ENCODE assay signal across 16 cellular contexts in genomic region chr17:72822358-72823023, GRCh38.
DNase-seq lines count a peak whose midpoint lies in the region; ATAC-seq and TF ChIP-seq lines count a peak whose summit lies in the region.
"Had no signal": no experiment of that assay in that cellular context is flagged by ENCODE, and none has a peak within 500 bp of the region (broad histone marks: within the 10 kb centered on the region; RNA-seq: fewer than 3 reads in every experiment).

No MANE protein-coding gene starts in this region.

- H3K27ac Mint-ChIP-seq in WTC11 (no peak overlapping the region), type B pancreatic cell (no peak overlapping the region)
- H3K27ac Mint-ChIP-seq: progenitor cell of endocrine pancreas; stimulated activated effector memory CD8-positive, alpha-beta T cell treated with anti-CD3 and anti-CD28 coated beads, Interleukin-12 subunit alpha, Interleukin-12 subunit beta, amount 100 ng/mL, for 72 hours; T-cell had no signal

- ATAC-seq in HG03558 (IDR thresholded peaks at IDR 0.05; ENCODE audit: extremely low read depth, unreplicated experiment) (peak; percentile 62), WTC11 (no peak), GM19395 (IDR thresholded peaks at IDR 0.05; ENCODE audit: unreplicated experiment) (no peak)
- ATAC-seq: gastrocnemius medialis; naive thymus-derived CD8-positive, alpha-beta T cell; stimulated activated effector memory CD8-positive, alpha-beta T cell treated with anti-CD3 and anti-CD28 coated beads, Interleukin-12 subunit alpha, Interleukin-12 subunit beta, amount 100 ng/mL, for 72 hours; T-cell had no signal

- no peak overlapping the region for H3K4me3 Mint-ChIP-seq in WTC11
- no peak overlapping the region for H3K4me3 Mint-ChIP-seq in type B pancreatic cell
- H3K4me3 Mint-ChIP-seq: naive thymus-derived CD8-positive, alpha-beta T cell; stimulated activated effector memory CD8-positive, alpha-beta T cell treated with anti-CD3 and anti-CD28 coated beads, Interleukin-12 subunit alpha, Interleukin-12 subunit beta, amount 100 ng/mL, for 72 hours; T-cell had no signal

- TF ChIP-seq CTCF in WTC11 (IDR thresholded peaks at IDR 0.05) (no peak), type B pancreatic cell (conservative IDR thresholded peaks at IDR 0.05) (no peak)

- H3K27me3 Mint-ChIP-seq in WTC11 (ENCODE audit: low read depth) = no peaks in the 10 kb centered on the region; the same call in 1 of the 2 replicates
- H3K27me3 Mint-ChIP-seq in type B pancreatic cell = no peaks in the 10 kb centered on the region
- H3K27me3 Mint-ChIP-seq: naive thymus-derived CD8-positive, alpha-beta T cell; T-cell had no signal

- H3K36me3 Mint-ChIP-seq in WTC11 (peaks cover 32% of the 10 kb centered on the region), type B pancreatic cell (peaks cover 7% of the 10 kb centered on the region)

- peak; percentile 69 for DNase-seq in DMS153 (lab: John Stamatoyannopoulos, UW)
- no peak for DNase-seq in DMS153 treated with DMSO at 0.1 percent for 48 hours (lab: John Stamatoyannopoulos, UW; ENCODE audit: unreplicated experiment)
- DNase-seq in WTC11 (ENCODE audit: low spot score) = no peak
- peak; percentile 24 for DNase-seq in mucosa of gallbladder (ENCODE audit: low spot score)
- no peak for DNase-seq in type B pancreatic cell (ENCODE audit: extremely low spot score, unreplicated experiment)
- DNase-seq in hepatic stellate cell (ENCODE audit: low spot score) = no peak
- DNase-seq: activated gamma-delta T cell treated with Interleukin-2 at 50 U/mL for 16 hours; gastrocnemius medialis; naive thymus-derived CD8-positive, alpha-beta T cell; NCI-H146; spleen; T-cell had no signal

- H3K9me3 Mint-ChIP-seq in WTC11 (peaks cover 41% of the 10 kb centered on the region), type B pancreatic cell (peaks cover 7% of the 10 kb centered on the region)

- H3K4me1 Mint-ChIP-seq in WTC11 = no peaks in the 10 kb centered on the region
- H3K4me1 Mint-ChIP-seq in type B pancreatic cell (ENCODE audit: unreplicated experiment) = no peaks in the 10 kb centered on the region
- H3K4me1 Mint-ChIP-seq: T-cell had no signal

- POLR2A ChIA-PET in WTC11 (lab: Charles Lee) = interaction anchor here (0.6 kb wide), 1 partner anchor 1158 kb away, joined by 6 read pairs; no protein-coding TSS in a partner anchor

- CTCF ChIA-PET in WTC11 (lab: Charles Lee) = interaction anchor here (1.1 kb wide), 1 partner anchor 97 kb away, joined by 4 read pairs; no protein-coding TSS in a partner anchor

TF ChIP-seq in WTC11, 78 proteins besides CTCF, POLR2A, EP300 and RAD21:
- TF ChIP-seq RORB (CRISPR knock-in tag; IDR thresholded peaks at IDR 0.05) = no peak
- peak; percentile 38; the same call in 1 of the 2 replicates for TF ChIP-seq GABPB1 (CRISPR knock-in tag; IDR thresholded peaks at IDR 0.05)
TF ChIP-seq in WTC11: peak in this region for 1.

Comparison
In these comparisons a context has a peak if more than half of its experiments do, and no peak if none do; other contexts are left out.
1. DNase-seq: peak in DMS153 (single experiment) and mucosa of gallbladder (single experiment); none in DMS153 treated with DMSO at 0.1 percent for 48 hours (single experiment), WTC11 (single experiment), type B pancreatic cell (single experiment) and hepatic stellate cell (single experiment).